1 cellular context compared by ENCODE assay signal in the genomic region with DNA sequence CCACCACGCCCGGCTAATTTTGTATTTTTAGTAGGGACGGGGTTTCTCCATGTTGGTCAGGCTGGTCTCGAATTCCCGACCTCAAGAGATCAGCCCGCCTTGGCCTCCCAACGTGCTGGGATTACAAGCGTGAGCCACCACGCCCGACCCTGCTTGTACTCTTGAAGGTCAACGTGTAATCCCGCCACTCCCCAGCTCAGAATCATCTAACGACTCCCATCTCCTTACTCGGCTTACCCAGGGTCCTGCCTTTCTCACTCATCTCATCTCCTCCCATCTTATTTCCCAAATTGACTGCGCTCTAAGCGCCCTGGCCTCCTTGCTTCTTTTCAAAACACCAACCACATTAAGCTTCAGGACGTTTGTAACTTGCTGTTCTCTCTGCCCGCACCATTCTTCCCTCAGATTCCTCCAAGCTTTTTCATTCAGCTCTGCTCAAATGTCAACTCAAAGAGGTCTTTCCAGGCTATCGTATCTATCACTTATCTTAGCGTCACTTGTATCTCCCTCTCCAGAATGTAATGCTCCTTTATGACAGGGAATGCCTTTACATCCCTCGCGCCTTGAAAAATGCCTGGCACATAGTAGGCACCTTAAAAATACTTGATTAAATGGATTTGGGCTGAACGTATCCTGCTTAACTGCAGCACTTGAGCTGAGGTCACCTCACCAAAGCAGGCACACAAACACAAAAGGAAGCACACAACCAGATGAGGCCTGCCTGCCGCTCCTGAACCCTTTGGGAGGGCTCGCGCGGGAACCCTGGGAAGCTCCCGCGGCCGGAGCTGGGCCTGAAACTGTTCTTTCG.
TF ChIP-seq lines count a peak whose summit lies in the region.

No MANE protein-coding gene starts in this region.

TF ChIP-seq in SK-N-SH treated with all-trans-retinoic acid at 6 μM for 48 hours, 23 proteins besides CTCF, POLR2A, EP300 and RAD21 (continued from another document):
- TF ChIP-seq OSR1 (CRISPR knock-in tag; IDR thresholded peaks at IDR 0.05) = no peak
- TF ChIP-seq ZNF70 (CRISPR knock-in tag; IDR thresholded peaks at IDR 0.05) = no peak
- no peak for TF ChIP-seq RARB (CRISPR knock-in tag; IDR thresholded peaks at IDR 0.05)
- TF ChIP-seq PPARA (CRISPR knock-in tag; IDR thresholded peaks at IDR 0.05; ENCODE audit: borderline replicate concordance) = no peak
- no peak for TF ChIP-seq ZNF565 (CRISPR knock-in tag; conservative IDR thresholded peaks at IDR 0.05; ENCODE audit: low read depth)
